In the genomic region with DNA sequence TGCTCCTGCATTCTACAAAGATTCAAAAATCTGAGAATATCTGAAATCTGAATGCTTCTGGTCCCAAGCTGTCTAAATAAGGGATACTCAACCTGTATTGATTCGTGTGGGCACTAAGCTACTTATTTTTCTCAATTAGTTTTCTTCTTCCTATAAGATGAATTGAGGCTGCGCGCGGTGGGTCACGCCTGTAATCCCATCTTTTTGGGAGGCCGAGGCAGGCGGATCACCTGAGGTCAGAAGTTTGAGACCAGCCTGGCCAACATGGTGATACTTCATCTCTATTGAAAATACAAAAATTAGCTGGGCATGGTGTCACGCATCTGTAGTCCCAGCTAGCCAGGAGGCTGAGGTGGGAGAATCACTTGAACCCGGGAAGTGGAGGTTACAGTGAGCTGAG, we compare ENCODE assay signal across 18 cellular contexts.
A peak's percentile ranks its signal among the peaks of the same experiment; 100 is the strongest.
DNase-seq lines count a peak whose midpoint lies in the region; ATAC-seq, FAIRE-seq and TF ChIP-seq lines count a peak whose summit lies in the region.
"Had no signal": no experiment of that assay in that cellular context is flagged by ENCODE, and none has a peak within 500 bp of the region (broad histone marks: within the 10 kb centered on the region; RNA-seq: fewer than 3 reads in every experiment).

No MANE protein-coding gene starts in this region.

- DNase-seq in cardiac muscle cell (ENCODE audit: low read depth in 1 of 2, low spot score in 1 of 2): no peak
- DNase-seq in heart left ventricle: no peak
- DNase-seq in endothelial cell of umbilical vein (ENCODE audit: low read depth, low spot score): no peak
- no peak for DNase-seq in osteocyte (ENCODE audit: extremely low spot score, unreplicated experiment)
- DNase-seq in A172 (ENCODE audit: low spot score): no peak
- DNase-seq in T-helper 9 cell: no peak
- DNase-seq: 8988T; Caco-2; CD4-positive, CD25-positive, alpha-beta regulatory T cell; CD8-positive, alpha-beta T cell; DMS153; DND-41; H9 had no signal

- peaks cover 21% of the 10 kb centered on the region for H3K36me3 Mint-ChIP-seq in osteocyte (ENCODE audit: unreplicated experiment)

- H3K9me3 Mint-ChIP-seq in osteocyte (ENCODE audit: unreplicated experiment): peaks cover under 1% of the 10 kb centered on the region
- H3K9me3 Mint-ChIP-seq: CD4-positive, CD25-positive, alpha-beta regulatory T cell; CD8-positive, alpha-beta T cell; GM23338; H9 had no signal

- H3K4me3 Mint-ChIP-seq in osteocyte (ENCODE audit: unreplicated experiment): no peak overlapping the region
- H3K4me3 Mint-ChIP-seq: B cell; CD4-positive, CD25-positive, alpha-beta regulatory T cell; CD8-positive, alpha-beta T cell; GM23338; H9 had no signal

- no peak for FAIRE-seq in endothelial cell of umbilical vein (lab: Jason Lieb, UNC)

- H3K27me3 ChIP-seq in cardiac muscle cell: no peaks in the 10 kb centered on the region
- no peaks in the 10 kb centered on the region for H3K27me3 ChIP-seq in heart left ventricle
- no peaks in the 10 kb centered on the region for H3K27me3 ChIP-seq in endothelial cell of umbilical vein (ENCODE audit: control insufficient read depth in 2 of 2, insufficient read depth in 2 of 2, low read length in 2 of 2)
- H3K27me3 ChIP-seq: BLaER1 had no signal

- no peak overlapping the region for H3K4me3 ChIP-seq in cardiac muscle cell
- no peak overlapping the region for H3K4me3 ChIP-seq in heart left ventricle
- no peak overlapping the region for H3K4me3 ChIP-seq in endothelial cell of umbilical vein (replicated peaks in 1 of 3; ENCODE audit: insufficient read depth in 1 of 3, low read depth in 1 of 3, low read length in 3 of 3)
- H3K4me3 ChIP-seq: BLaER1, GM23338 had no signal

- dilution Hi-C loops in endothelial cell of umbilical vein (cut with MboI; ENCODE audit: extremely low pct_ligation_motif_present, low sequenced_read_pairs): no loop called here

- H3K27ac ChIP-seq in cardiac muscle cell (peak overlapping the region; percentile 84), heart left ventricle (no peak overlapping the region), endothelial cell of umbilical vein (ENCODE audit: insufficient read depth, low read depth, low read length) (no peak overlapping the region)
- H3K27ac ChIP-seq: BLaER1, C4-2B had no signal

- WGBS in heart left ventricle, 4 donors: 84 to 92% (median 88%) methylated on average over 9 of the region's 9 CpGs

- H3K4me1 ChIP-seq in cardiac muscle cell (ENCODE audit: low read depth): peaks cover 50% of the 10 kb centered on the region
- H3K4me1 ChIP-seq in heart left ventricle: peaks cover 2 to 80% (median 31%) of the 10 kb centered on the region in 12 donors
- H3K4me1 ChIP-seq in endothelial cell of umbilical vein (ENCODE audit: control insufficient read depth, extremely low read depth, insufficient read depth, low read length): peaks cover 29% of the 10 kb centered on the region
- H3K4me1 ChIP-seq: BLaER1 had no signal

- POLR2A ChIA-PET in endothelial cell of umbilical vein (lab: Charles Lee): no interaction called here

- BruUV-seq in endothelial cell of umbilical vein (replicated peaks; lab: Mats Ljungman, UMichigan): TSS peak; percentile 2

- H3K36me3 ChIP-seq in cardiac muscle cell: peaks cover 21% of the 10 kb centered on the region
- peaks cover 0 to 33% (median 13%) of the 10 kb centered on the region in 9 donors for H3K36me3 ChIP-seq in heart left ventricle
- H3K36me3 ChIP-seq in endothelial cell of umbilical vein (ENCODE audit: control insufficient read depth in 2 of 2, extremely low read depth in 1 of 2, insufficient read depth in 2 of 2, low read length in 2 of 2): peaks cover 6 to 12% of the 10 kb centered on the region in 2 experiments
- H3K36me3 ChIP-seq: BLaER1 had no signal

- intact Hi-C loops in heart left ventricle (cut with DNase I): no loop called here
- intact Hi-C loops in endothelial cell of umbilical vein (cut with micrococcal nuclease): no loop called here

- H2AFZ ChIP-seq in endothelial cell of umbilical vein (ENCODE audit: low read depth, low read length): no peak overlapping the region
- H2AFZ ChIP-seq: GM23338 had no signal

- H3K9me3 ChIP-seq in cardiac muscle cell (ENCODE audit: low read depth) (no peaks in the 10 kb centered on the region), heart left ventricle (no peaks in the 10 kb centered on the region), endothelial cell of umbilical vein (replicated peaks; ENCODE audit: control insufficient read depth, insufficient read depth, low read length) (no peaks in the 10 kb centered on the region)
- H3K9me3 ChIP-seq: BLaER1, Caco-2 had no signal

- ATAC-seq in heart left ventricle: no peak
- ATAC-seq: CD8-positive, alpha-beta T cell; GM23338; HCT116 had no signal

- H3K79me2 ChIP-seq in endothelial cell of umbilical vein (ENCODE audit: control insufficient read depth, insufficient read depth, low read length): peaks cover 34% of the 10 kb centered on the region

- no peaks in the 10 kb centered on the region for H3K27me3 Mint-ChIP-seq in osteocyte (ENCODE audit: unreplicated experiment)
- H3K27me3 Mint-ChIP-seq: B cell; CD4-positive, CD25-positive, alpha-beta regulatory T cell had no signal

- H3K27ac Mint-ChIP-seq in osteocyte (ENCODE audit: unreplicated experiment): peak overlapping the region; percentile 87
- H3K27ac Mint-ChIP-seq: B cell; CD4-positive, CD25-positive, alpha-beta regulatory T cell; CD8-positive, alpha-beta T cell; H9 had no signal

- H3K4me2 ChIP-seq in endothelial cell of umbilical vein (ENCODE audit: insufficient read depth, low read length): no peak overlapping the region
- H3K4me2 ChIP-seq: BLaER1, GM23338 had no signal

- H3K9ac ChIP-seq in endothelial cell of umbilical vein (replicated peaks; ENCODE audit: extremely low read depth, insufficient read depth, low read length): no peak overlapping the region
- H3K9ac ChIP-seq: BLaER1 had no signal

- no peak for TF ChIP-seq POLR2A in heart left ventricle (IDR thresholded peaks at IDR 0.05)
- TF ChIP-seq POLR2A in endothelial cell of umbilical vein (IDR thresholded peaks at IDR 0.05; ENCODE audit: low read depth, low read length): no peak

- H4K20me1 ChIP-seq in endothelial cell of umbilical vein (replicated peaks; ENCODE audit: control insufficient read depth, extremely low read depth, insufficient read depth, low read length): no peaks in the 10 kb centered on the region
- H4K20me1 ChIP-seq: BLaER1 had no signal

- TF ChIP-seq CTCF in cardiac muscle cell (IDR thresholded peaks at IDR 0.05; ENCODE audit: low read depth, low read length) (no peak), heart left ventricle (IDR thresholded peaks at IDR 0.05) (no peak), endothelial cell of umbilical vein (IDR thresholded peaks at IDR 0.05; ENCODE audit: extremely low read depth in 1 of 2, insufficient read depth in 1 of 2, low read depth in 1 of 2, low read length in 2 of 2) (no peak), osteocyte (IDR thresholded peaks at IDR 0.05) (no peak)

- peaks cover 65% of the 10 kb centered on the region for H3K4me1 Mint-ChIP-seq in osteocyte (ENCODE audit: unreplicated experiment)
- H3K4me1 Mint-ChIP-seq: B cell; CD4-positive, CD25-positive, alpha-beta regulatory T cell had no signal

- H3K9me1 ChIP-seq in endothelial cell of umbilical vein (replicated peaks; ENCODE audit: control insufficient read depth, extremely low read depth, insufficient read depth, low read length): no peaks in the 10 kb centered on the region

- CTCF ChIA-PET in endothelial cell of umbilical vein (lab: Charles Lee): interaction anchor here (1.0 to 1.7 kb wide), 4 partner anchors 10 to 166 kb away, joined by 3 read pairs; no protein-coding TSS in a partner anchor

TF ChIP-seq in endothelial cell of umbilical vein, 7 proteins besides CTCF, POLR2A, EP300 and RAD21:
- TF ChIP-seq GATA2 (IDR thresholded peaks at IDR 0.05; ENCODE audit: insufficient read depth, insufficient read length, low read depth, low read length): no peak
- TF ChIP-seq EZH2 (IDR thresholded peaks at IDR 0.05; ENCODE audit: borderline replicate concordance, low read depth, low read length, severe bottlenecking): no peak
- no peak for TF ChIP-seq FOS (IDR thresholded peaks at IDR 0.05; ENCODE audit: borderline replicate concordance, insufficient read depth, low read length)
- TF ChIP-seq MAX (IDR thresholded peaks at IDR 0.05; ENCODE audit: insufficient read depth, insufficient read length): no peak
- no peak for TF ChIP-seq POLR2AphosphoS5 (IDR thresholded peaks at IDR 0.05; ENCODE audit: insufficient read depth, low read depth, low read length)
- no peak for TF ChIP-seq MYC (IDR thresholded peaks at IDR 0.05; ENCODE audit: low read depth, low read length)
- TF ChIP-seq JUN (IDR thresholded peaks at IDR 0.05; ENCODE audit: borderline replicate concordance, insufficient read depth, insufficient read length, low read depth): no peak
